ENCODE assay signal across 8 cellular contexts in the genomic region with DNA sequence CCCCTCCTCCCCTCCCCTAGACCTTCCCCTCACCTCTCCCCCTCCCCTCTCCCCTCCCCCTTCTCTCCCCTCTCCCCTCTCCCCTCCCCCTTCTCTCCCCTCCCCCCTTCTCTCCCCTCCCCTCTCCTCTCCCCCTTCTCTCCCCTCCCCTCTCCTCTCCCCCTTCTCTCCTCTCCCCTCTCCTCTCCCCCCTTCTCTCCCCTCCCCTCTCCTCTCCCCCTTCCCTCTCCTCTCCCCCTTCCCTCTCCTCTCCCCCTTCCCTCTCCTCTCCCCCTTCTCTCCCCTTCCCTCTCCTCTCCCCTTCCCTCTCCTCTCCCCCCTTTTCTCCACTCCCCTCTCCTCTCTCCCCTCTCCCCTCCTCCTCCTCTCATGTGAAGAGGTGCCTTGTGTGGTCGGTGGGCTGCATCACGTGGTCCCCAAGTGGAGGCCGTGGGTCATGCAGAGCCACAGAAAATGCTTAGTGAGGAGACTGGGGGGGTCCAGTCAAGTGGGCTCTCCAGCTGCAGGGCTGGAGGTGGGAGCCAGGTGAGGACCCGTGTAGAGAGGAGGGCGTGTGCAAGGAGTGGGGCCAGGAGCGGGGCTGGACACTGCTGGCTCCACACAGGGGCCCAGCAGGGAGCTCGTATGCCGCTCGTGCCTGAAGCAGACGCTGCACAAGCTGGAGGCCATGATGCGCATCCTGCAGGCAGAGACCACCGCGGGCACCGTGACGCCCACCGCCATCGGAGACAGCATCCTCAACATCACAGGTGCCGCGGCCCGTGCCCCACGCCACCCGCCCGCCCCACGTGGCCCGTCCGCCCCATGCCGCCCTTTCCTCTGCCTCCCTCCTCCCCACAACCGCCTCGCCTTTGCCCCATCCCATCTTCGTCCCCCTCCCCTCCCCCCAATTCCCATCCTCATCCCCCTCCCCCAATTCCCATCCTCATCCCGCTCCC. TPM values are rescaled to one million over a fixed set of nuclear protein-coding genes. Genes with fewer than 3 reads are reported as not detected.
A peak's percentile ranks its signal among the peaks of the same experiment; 100 is the strongest.
DNase-seq lines count a peak whose midpoint lies in the region; ATAC-seq and TF ChIP-seq lines count a peak whose summit lies in the region.
"Not testable (repeated sequence)": the region's sequence is repeated elsewhere in the genome, so short reads cannot be mapped to it uniquely, and the experiment has no call there.

No MANE protein-coding gene starts in this region.

- TF ChIP-seq CTCF in esophagus muscularis mucosa (IDR thresholded peaks at IDR 0.05); omental fat pad (IDR thresholded peaks at IDR 0.05); thoracic aorta (IDR thresholded peaks at IDR 0.05): not testable (repeated sequence)

- 71% methylated on average over 10 of the region's 31 CpGs for WGBS in esophagus muscularis mucosa

- H3K9me3 ChIP-seq in esophagus muscularis mucosa, thoracic aorta: not testable (repeated sequence)

- TF ChIP-seq POLR2A in esophagus muscularis mucosa (IDR thresholded peaks at IDR 0.05; ENCODE audit: low read depth): not testable (repeated sequence)

- not testable (repeated sequence) for H3K4me3 ChIP-seq in esophagus muscularis mucosa, thoracic aorta

- CTCF ChIA-PET in HEK293T (lab: Yijun Ruan, JAX): not testable (repeated sequence)

- peak; percentile 0 for DNase-seq in CD1c-positive myeloid dendritic cell (ENCODE audit: extremely low spot score)
- peak; percentile 6 for DNase-seq in HEK293T (ENCODE audit: extremely low spot score)
- peak; percentile 50 for DNase-seq in SK-N-DZ (ENCODE audit: low spot score)
- DNase-seq in amniotic epithelial cell (ENCODE audit: low read depth): peak; percentile 27
- DNase-seq in esophagus muscularis mucosa (ENCODE audit: extremely low spot score): peak; percentile 77
- peak; percentile 54 for DNase-seq in islet precursor cell
- peak; percentile 23 for DNase-seq in omental fat pad (ENCODE audit: low spot score)
- DNase-seq in thoracic aorta (ENCODE audit: low spot score): peak; percentile 1

- not testable (repeated sequence) for TF ChIP-seq EP300 in esophagus muscularis mucosa (IDR thresholded peaks at IDR 0.05)

- not testable (repeated sequence) for H3K27ac ChIP-seq in esophagus muscularis mucosa (replicated peaks in 1 of 4); thoracic aorta

- peaks cover 4 to 28% (median 6%) of the 10 kb centered on the region in 4 donors for H3K36me3 ChIP-seq in esophagus muscularis mucosa
- H3K36me3 ChIP-seq in thoracic aorta: not testable (repeated sequence)

- H3K4me1 ChIP-seq in esophagus muscularis mucosa; thoracic aorta (ENCODE audit: control insufficient read depth in 1 of 2, low read depth in 2 of 2): not testable (repeated sequence)

- not testable (repeated sequence) for H3K27me3 ChIP-seq in esophagus muscularis mucosa; thoracic aorta (replicated peaks; ENCODE audit: insufficient read depth)

- POLR2A ChIA-PET in HEK293T (lab: Yijun Ruan, JAX): not testable (repeated sequence)

- peak; percentile 84 for ATAC-seq in omental fat pad (ENCODE audit: low FRiP score)
- not testable (repeated sequence) for ATAC-seq in thoracic aorta (ENCODE audit: insufficient number of reproducible peaks, low FRiP score, low read depth)

- intact Hi-C loops in esophagus muscularis mucosa (cut with DNase I): not testable (repeated sequence)

RNA-seq across cellular contexts. Expression of a gene that starts 9.2 kb away (rescaled TPM):
- polyA plus RNA-seq in SK-N-DZ (2014; cell fraction: cytosol; rRNA removed): 46.6 and 70.3 TPM in 2 replicates
- 340 and 442 TPM in 2 replicates for polyA plus RNA-seq in SK-N-DZ (2014; cell fraction: nucleus; rRNA removed)
- total RNA-seq in esophagus muscularis mucosa (100 to 1,000 TPM in 1 of 4 donors, 10 to 100 TPM in 3; 69.6 to 118 (median 85.0) TPM), omental fat pad (10 to 100 TPM; 48.5 to 91.7 (median 68.7) TPM), thoracic aorta (100 to 1,000 TPM; 101 to 165 TPM)

RNA-seq across cellular contexts. Expression of a gene that starts 46.8 kb away (rescaled TPM):
- polyA plus RNA-seq in SK-N-DZ (2014; cell fraction: cytosol; rRNA removed): 32.9 and 35.9 TPM in 2 replicates
- 44.6 and 64.1 TPM in 2 replicates for polyA plus RNA-seq in SK-N-DZ (2014; cell fraction: nucleus; rRNA removed)
- total RNA-seq in esophagus muscularis mucosa (10 to 100 TPM; 74.3 to 91.3 (median 85.9) TPM), omental fat pad (10 to 100 TPM; 55.8 to 80.8 (median 66.6) TPM), thoracic aorta (10 to 100 TPM; 79.1 to 97.4 TPM)

Comparison
In these comparisons a context has a peak if more than half of its experiments do, and no peak if none do; other contexts are left out.
1. DNase-seq: peak in every context shown above with its lines; median percentile 77 in esophagus muscularis mucosa; 54 in islet precursor cell; 50 in SK-N-DZ; 27 in amniotic epithelial cell; 23 in omental fat pad; 6 in HEK293T; 1 in thoracic aorta; 0 in CD1c-positive myeloid dendritic cell.